In the genomic region with DNA sequence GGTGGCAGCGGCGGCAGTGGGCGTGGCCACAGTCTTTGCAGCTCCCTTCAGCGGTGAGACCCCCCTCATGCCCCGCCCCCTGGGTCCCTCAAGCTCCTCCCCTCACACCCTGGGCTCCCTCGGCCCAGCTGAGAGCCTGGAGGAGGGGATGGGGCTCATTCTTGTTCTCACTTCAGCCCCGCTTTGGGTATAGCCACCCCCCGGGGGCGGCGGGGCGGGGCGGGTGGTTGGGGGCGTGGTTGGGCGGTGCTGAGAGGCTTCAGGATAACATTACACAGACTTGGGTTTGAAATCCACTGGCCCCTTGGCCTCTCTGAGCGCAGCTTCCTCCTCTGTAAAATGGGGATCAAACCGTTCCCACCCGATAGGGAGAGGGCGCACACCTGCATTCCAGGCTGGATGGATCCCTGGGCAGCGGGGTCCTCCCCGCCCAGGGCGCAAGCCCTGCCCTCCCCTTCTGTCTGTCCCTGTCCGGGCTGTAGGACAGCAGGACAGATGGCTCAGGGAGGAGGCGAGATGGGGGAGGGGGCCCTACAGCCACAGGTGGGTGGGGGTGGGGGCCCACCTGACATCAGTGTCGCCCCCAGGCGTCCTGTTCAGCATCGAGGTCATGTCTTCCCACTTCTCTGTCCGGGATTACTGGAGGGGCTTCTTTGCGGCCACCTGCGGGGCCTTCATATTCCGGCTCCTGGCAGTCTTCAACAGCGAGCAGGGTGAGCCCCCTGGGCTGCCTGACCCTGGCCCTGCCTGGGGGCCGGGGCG, we compare ENCODE assay signal across 9 cellular contexts.
DNase-seq lines count a peak whose midpoint lies in the region; ATAC-seq lines count a peak whose summit lies in the region.
"Had no signal": no experiment of that assay in that cellular context is flagged by ENCODE, and none has a peak within 500 bp of the region (broad histone marks: within the 10 kb centered on the region; RNA-seq: fewer than 3 reads in every experiment).

No MANE protein-coding gene starts in this region.

- H3K4me3 Mint-ChIP-seq in stimulated activated naive CD8-positive, alpha-beta T cell treated with anti-CD3 and anti-CD28 coated beads, Interleukin-15, amount 100 ng/mL, for 72 hours, result peak overlapping the region; percentile 12 to 68

- DNase-seq in NCI-H146 (lab: John Stamatoyannopoulos, UW) (peak; percentile 34), NCI-H146 treated with DMSO at 0.1 percent for 48 hours (lab: John Stamatoyannopoulos, UW; ENCODE audit: unreplicated experiment) (no peak), activated T-cell treated with anti-CD3 and anti-CD28 coated beads for 1 hour (ENCODE audit: low read depth) (peak; percentile 27), DMS153 treated with DMSO at 0.1 percent for 48 hours (lab: John Stamatoyannopoulos, UW; ENCODE audit: unreplicated experiment) (no peak), dedifferentiated amniotic fluid mesenchymal stem cell (ENCODE audit: extremely low spot score) (no peak)
- no peak for DNase-seq in stimulated activated naive CD8-positive, alpha-beta T cell treated with anti-CD3 and anti-CD28 coated beads, Interleukin-15, amount 100 ng/mL, for 72 hours
- no peak for DNase-seq in central memory CD4-positive, alpha-beta T cell
- DNase-seq: AML-193 had no signal

- H3K27ac Mint-ChIP-seq in stimulated activated naive CD8-positive, alpha-beta T cell treated with anti-CD3 and anti-CD28 coated beads, Interleukin-15, amount 100 ng/mL, for 72 hours, result no peak overlapping the region

- no peaks in the 10 kb centered on the region for H3K36me3 ChIP-seq in iPS-20b (ENCODE audit: insufficient read depth, low read depth, low read length)

- H3K9me3 ChIP-seq in iPS-20b (ENCODE audit: insufficient read depth, low read depth, low read length), result no peaks in the 10 kb centered on the region

- peak overlapping the region; percentile 61; the same call in 1 of the 2 replicates for H3K4me3 ChIP-seq in iPS-20b (ENCODE audit: low read length)

- peak; percentile 26 for ATAC-seq in stimulated activated naive CD8-positive, alpha-beta T cell treated with anti-CD3 and anti-CD28 coated beads, Interleukin-15, amount 100 ng/mL, for 72 hours

- H3K4me1 Mint-ChIP-seq in stimulated activated naive CD8-positive, alpha-beta T cell treated with anti-CD3 and anti-CD28 coated beads, Interleukin-15, amount 100 ng/mL, for 72 hours, result peaks cover 21% of the 10 kb centered on the region

- peaks cover 40% of the 10 kb centered on the region for H3K27me3 Mint-ChIP-seq in stimulated activated naive CD8-positive, alpha-beta T cell treated with anti-CD3 and anti-CD28 coated beads, Interleukin-15, amount 100 ng/mL, for 72 hours

- no peaks in the 10 kb centered on the region; the same call in 1 of the 2 replicates for H3K4me1 ChIP-seq in iPS-20b (ENCODE audit: insufficient read depth, low read length)

- H3K27me3 ChIP-seq in iPS-20b (ENCODE audit: insufficient read depth, low read length), result peaks cover 35% of the 10 kb centered on the region

- H3K9me3 Mint-ChIP-seq in stimulated activated naive CD8-positive, alpha-beta T cell treated with anti-CD3 and anti-CD28 coated beads, Interleukin-15, amount 100 ng/mL, for 72 hours, result no peaks in the 10 kb centered on the region

- no peak overlapping the region for H3K27ac ChIP-seq in iPS-20b (ENCODE audit: low read length)

- no peak overlapping the region for H3K9ac ChIP-seq in iPS-20b (ENCODE audit: low read depth, low read length)

Comparison
In these comparisons a context has a peak if more than half of its experiments do, and no peak if none do; other contexts are left out.
1. DNase-seq: peak in NCI-H146 (single experiment) and activated T-cell treated with anti-CD3 and anti-CD28 coated beads for 1 hour (single experiment); none in NCI-H146 treated with DMSO at 0.1 percent for 48 hours (single experiment), stimulated activated naive CD8-positive, alpha-beta T cell treated with anti-CD3 and anti-CD28 coated beads, Interleukin-15, amount 100 ng/mL, for 72 hours (0 of 2), central memory CD4-positive, alpha-beta T cell (single experiment), DMS153 treated with DMSO at 0.1 percent for 48 hours (single experiment) and dedifferentiated amniotic fluid mesenchymal stem cell (single experiment).